13 cellular contexts compared by ENCODE assay signal in genomic region chr14:68735836-68736235, GRCh38. TPM values are rescaled to one million over a fixed set of nuclear protein-coding genes. Genes with fewer than 3 reads are reported as not detected.
A peak's percentile ranks its signal among the peaks of the same experiment; 100 is the strongest.
DNase-seq lines count a peak whose midpoint lies in the region; ATAC-seq lines count a peak whose summit lies in the region.
"Had no signal": no experiment of that assay in that cellular context is flagged by ENCODE, and none has a peak within 500 bp of the region (broad histone marks: within the 10 kb centered on the region; RNA-seq: fewer than 3 reads in every experiment).

No MANE protein-coding gene starts in this region.

- H3K9me3 Mint-ChIP-seq in activated T-helper 2 cell treated with anti-CD3 and anti-CD28 coated beads, Interferon-gamma antibody, Interleukin-2, Interleukin-4, amounts not matched to agents 10 μg/mL and 5 μg/mL and 100 μg/mL, durations not matched to agents 14 hours and 24 hours and 36 hours: peaks cover 7% of the 10 kb centered on the region

- no peak overlapping the region for H3K4me3 Mint-ChIP-seq in activated T-helper 2 cell treated with anti-CD3 and anti-CD28 coated beads, Interferon-gamma antibody, Interleukin-2, Interleukin-4, amounts not matched to agents 10 μg/mL and 5 μg/mL and 100 μg/mL, durations not matched to agents 14 hours and 24 hours and 36 hours (ENCODE audit: low read depth)
- H3K4me3 Mint-ChIP-seq: H9 had no signal

- H3K4me1 Mint-ChIP-seq in activated T-helper 2 cell treated with anti-CD3 and anti-CD28 coated beads, Interferon-gamma antibody, Interleukin-2, Interleukin-4, amounts not matched to agents 10 μg/mL and 5 μg/mL and 100 μg/mL, durations not matched to agents 14 hours and 24 hours and 36 hours (ENCODE audit: low read depth): peaks cover 39% of the 10 kb centered on the region

- H3K9ac ChIP-seq in BLaER1: no peak overlapping the region
- peak overlapping the region; percentile 62 for H3K9ac ChIP-seq in skeletal muscle satellite cell (ENCODE audit: low read depth, low read length)

- H3K36me3 ChIP-seq in BLaER1: no peaks in the 10 kb centered on the region
- no peaks in the 10 kb centered on the region for H3K36me3 ChIP-seq in skeletal muscle satellite cell (ENCODE audit: insufficient read depth, low read length)

- intact Hi-C loops in activated T-helper 2 cell treated with anti-CD3 and anti-CD28 coated beads, Interferon-gamma antibody, Interleukin-2, Interleukin-4, amounts not matched to agents 10 μg/mL and 5 μg/mL and 100 μg/mL, durations not matched to agents 14 hours and 24 hours and 36 hours (cut with micrococcal nuclease): loop anchor here (2.0 kb wide), 1 partner anchor 267 kb away; no protein-coding TSS in a partner anchor
- intact Hi-C loops in right cardiac atrium (cut with DNase I): no loop called here

- peaks cover 4% of the 10 kb centered on the region for H3K36me3 Mint-ChIP-seq in activated T-helper 2 cell treated with anti-CD3 and anti-CD28 coated beads, Interferon-gamma antibody, Interleukin-2, Interleukin-4, amounts not matched to agents 10 μg/mL and 5 μg/mL and 100 μg/mL, durations not matched to agents 14 hours and 24 hours and 36 hours (ENCODE audit: low read depth)

- 0 out of 2 replicates have a peak overlapping the region, but pooled peaks have one; percentile 10 for H3K27ac ChIP-seq in BLaER1
- peak overlapping the region; percentile 62 for H3K27ac ChIP-seq in right cardiac atrium (ENCODE audit: low read length)

- WGBS in right cardiac atrium: 29% methylated on average over 4 of the region's 4 CpGs

- H3K9me3 ChIP-seq in BLaER1 (peaks cover 5% of the 10 kb centered on the region), right cardiac atrium (ENCODE audit: control insufficient read depth, low read length) (no peaks in the 10 kb centered on the region), skeletal muscle satellite cell (replicated peaks; ENCODE audit: low read length) (no peaks in the 10 kb centered on the region)

- DNase-seq in activated T-helper 2 cell treated with anti-CD3 and anti-CD28 coated beads, Interferon-gamma antibody, Interleukin-2, Interleukin-4, amounts not matched to agents 10 μg/mL and 5 μg/mL and 100 μg/mL, durations not matched to agents 14 hours and 24 hours and 36 hours (ENCODE audit: low spot score): no peak
- no peak for DNase-seq in right cardiac atrium
- DNase-seq in NCI-H1105 treated with DMSO at 0.1 percent for 48 hours (lab: John Stamatoyannopoulos, UW): no peak
- no peak for DNase-seq in GM19240 (ENCODE audit: insufficient read length, low spot score)
- DNase-seq: activated naive CD4-positive, alpha-beta T cell; effector CD8-positive, alpha-beta T cell; H9; Karpas-422; NCI-H2171 had no signal

- H3K27me3 ChIP-seq in BLaER1: no peaks in the 10 kb centered on the region
- no peaks in the 10 kb centered on the region for H3K27me3 ChIP-seq in right cardiac atrium (ENCODE audit: control insufficient read depth, insufficient read depth)
- no peaks in the 10 kb centered on the region for H3K27me3 ChIP-seq in skeletal muscle satellite cell (ENCODE audit: control insufficient read depth, insufficient read depth, low read length)

- H3K27ac Mint-ChIP-seq in activated T-helper 2 cell treated with anti-CD3 and anti-CD28 coated beads, Interferon-gamma antibody, Interleukin-2, Interleukin-4, amounts not matched to agents 10 μg/mL and 5 μg/mL and 100 μg/mL, durations not matched to agents 14 hours and 24 hours and 36 hours: peak overlapping the region; percentile 5

- H3K4me3 ChIP-seq in BLaER1 (no peak overlapping the region), right cardiac atrium (ENCODE audit: low read length) (no peak overlapping the region), skeletal muscle satellite cell (ENCODE audit: low read length) (no peak overlapping the region)

- H3K27me3 Mint-ChIP-seq in activated T-helper 2 cell treated with anti-CD3 and anti-CD28 coated beads, Interferon-gamma antibody, Interleukin-2, Interleukin-4, amounts not matched to agents 10 μg/mL and 5 μg/mL and 100 μg/mL, durations not matched to agents 14 hours and 24 hours and 36 hours (ENCODE audit: low read depth): no peaks in the 10 kb centered on the region

- H4K20me1 ChIP-seq in BLaER1: no peaks in the 10 kb centered on the region

- H3K4me2 ChIP-seq in BLaER1 (peak overlapping the region; percentile 33), skeletal muscle satellite cell (ENCODE audit: low read length) (no peak overlapping the region)

- H3K4me1 ChIP-seq in BLaER1 (peaks cover 63% of the 10 kb centered on the region), right cardiac atrium (ENCODE audit: control insufficient read depth, insufficient read depth, low read length) (peaks cover 12% of the 10 kb centered on the region), skeletal muscle satellite cell (ENCODE audit: control insufficient read depth, insufficient read depth, low read length) (peaks cover 14% of the 10 kb centered on the region)

- ATAC-seq in right cardiac atrium (peak in 1 of 2 donors; percentile 6), GM18502 (IDR thresholded peaks at IDR 0.05; ENCODE audit: poor library complexity, unreplicated experiment) (no peak), HG03460 (IDR thresholded peaks at IDR 0.05; ENCODE audit: unreplicated experiment) (no peak)

RNA-seq across cellular contexts. Expression of gene ZFP36L1, which starts 57.0 kb away (rescaled TPM):
- 70.0 and 73.4 TPM in 2 replicates for total RNA-seq in activated T-helper 2 cell treated with anti-CD3 and anti-CD28 coated beads, Interferon-gamma antibody, Interleukin-2, Interleukin-4, amounts not matched to agents 10 μg/mL and 5 μg/mL and 100 μg/mL, durations not matched to agents 14 hours and 24 hours and 36 hours
- total RNA-seq in right cardiac atrium: 100 to 1,000 TPM in 3 of 4 donors, 10 to 100 TPM in 1; 97.4 to 132 (median 117) TPM
- polyA plus RNA-seq in right cardiac atrium: 45.2 TPM
- total RNA-seq in skeletal muscle satellite cell (2012; rRNA removed): 97.0 and 105 TPM in 2 replicates
